10 cellular contexts compared by ENCODE assay signal in the genomic region with DNA sequence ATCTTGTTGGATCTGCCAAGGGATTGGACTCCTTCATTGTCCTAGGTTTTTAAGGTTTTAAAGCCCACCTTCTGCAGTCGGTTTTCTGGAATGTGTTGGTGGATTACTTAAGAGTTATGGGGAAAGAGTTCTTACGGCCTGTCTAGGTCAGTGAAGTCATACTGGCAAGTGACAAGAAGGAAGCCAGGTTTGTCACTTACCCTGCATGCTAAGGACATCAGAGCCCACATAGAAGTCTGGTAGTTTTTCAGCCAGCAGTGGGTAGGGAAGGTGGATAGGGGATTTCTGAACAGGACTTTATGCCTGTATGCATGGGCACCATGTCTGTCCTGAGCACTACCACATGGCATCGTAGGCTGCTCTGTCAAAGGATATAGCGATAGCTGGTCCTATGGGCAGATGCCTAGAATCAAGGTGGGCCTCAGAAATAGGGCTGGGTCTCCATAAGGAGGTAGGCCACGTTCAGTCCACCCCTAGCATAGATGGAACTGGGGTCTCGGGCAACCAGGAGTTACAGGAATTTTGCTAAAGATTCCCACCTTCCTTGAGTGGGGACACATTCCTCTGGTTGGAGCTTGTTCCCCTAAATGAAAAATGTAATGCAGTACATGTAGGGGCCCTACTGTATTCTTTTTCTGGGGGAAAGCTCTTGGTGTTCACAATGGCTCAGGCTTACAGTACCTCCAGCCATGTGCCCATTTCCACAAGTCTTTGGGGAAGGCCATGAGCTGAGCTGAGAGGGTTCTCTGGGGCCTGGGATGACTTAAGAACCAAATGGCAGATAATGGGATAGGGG. TPM values are rescaled to one million over a fixed set of nuclear protein-coding genes. Genes with fewer than 3 reads are reported as not detected.
DNase-seq lines count a peak whose midpoint lies in the region; ATAC-seq and TF ChIP-seq lines count a peak whose summit lies in the region.
"Had no signal": no experiment of that assay in that cellular context is flagged by ENCODE, and none has a peak within 500 bp of the region (broad histone marks: within the 10 kb centered on the region; RNA-seq: fewer than 3 reads in every experiment).

No MANE protein-coding gene starts in this region.

- H3K36me3 ChIP-seq in cardiac muscle cell (peaks cover 29% of the 10 kb centered on the region), PC-9 (ENCODE audit: low read depth) (peaks cover 41% of the 10 kb centered on the region), psoas muscle (ENCODE audit: insufficient read depth in 1 of 2, low read depth in 1 of 2) (peaks cover 0 to 77% of the 10 kb centered on the region in 2 donors)

- H3K9me2 ChIP-seq in PC-9 (ENCODE audit: insufficient read depth) = no peaks in the 10 kb centered on the region

- no peak for ATAC-seq in left ventricle myocardium superior
- no peak for ATAC-seq in effector memory CD8-positive, alpha-beta T cell (replicated peaks)
- no peak for ATAC-seq in psoas muscle
- ATAC-seq: gastrocnemius medialis had no signal

- no peak overlapping the region for H2AFZ ChIP-seq in PC-9

- no TSS peak for BruUV-seq in PC-9 (replicated peaks; lab: Mats Ljungman, UMichigan)

- H3K4me1 ChIP-seq in cardiac muscle cell (ENCODE audit: low read depth) (peaks cover 23% of the 10 kb centered on the region), PC-9 (replicated peaks; ENCODE audit: insufficient read depth) (peaks cover 20% of the 10 kb centered on the region), psoas muscle (peaks cover 31% of the 10 kb centered on the region)

- intact Hi-C loops in left ventricle myocardium superior (cut with micrococcal nuclease) = no loop called here
- intact Hi-C loops in PC-9 (cut with micrococcal nuclease; ENCODE audit: unreplicated experiment) = no loop called here
- intact Hi-C loops in psoas muscle (cut with DNase I) = no loop called here

- peak overlapping the region; percentile 74 to 99 for H3K27ac Mint-ChIP-seq in effector memory CD8-positive, alpha-beta T cell
- H3K27ac Mint-ChIP-seq in type B pancreatic cell = peak overlapping the region; percentile 70

- H3K4me3 Mint-ChIP-seq in effector memory CD8-positive, alpha-beta T cell = no peak overlapping the region
- H3K4me3 Mint-ChIP-seq in type B pancreatic cell = peak overlapping the region; percentile 74

- WGBS in psoas muscle, 3 donors = 68 to 74% (median 71%) methylated on average over 6 of the region's 6 CpGs

- no peaks in the 10 kb centered on the region for H3K27me3 Mint-ChIP-seq in effector memory CD8-positive, alpha-beta T cell
- H3K27me3 Mint-ChIP-seq in type B pancreatic cell = no peaks in the 10 kb centered on the region

- H3K27me3 ChIP-seq in cardiac muscle cell (no peaks in the 10 kb centered on the region), PC-9 (ENCODE audit: insufficient read depth, low read depth) (no peaks in the 10 kb centered on the region), psoas muscle (ENCODE audit: insufficient read depth in 3 of 3, low read length in 2 of 3) (no peaks in the 10 kb centered on the region)
- H3K27me3 ChIP-seq: gastrocnemius medialis had no signal

- H3K4me1 Mint-ChIP-seq in effector memory CD8-positive, alpha-beta T cell (ENCODE audit: low read depth in 2 of 2) = peaks cover 43 to 48% of the 10 kb centered on the region in 2 donors
- H3K4me1 Mint-ChIP-seq in type B pancreatic cell (ENCODE audit: unreplicated experiment) = peaks cover 34% of the 10 kb centered on the region

- peaks cover 45% of the 10 kb centered on the region for H4K20me1 ChIP-seq in PC-9 (ENCODE audit: insufficient read depth)

- peak overlapping the region; percentile 87; the same call in 1 of the 2 replicates for H3K4me2 ChIP-seq in PC-9

- H3K27ac ChIP-seq in cardiac muscle cell (peak overlapping the region; percentile 81), PC-9 (peak overlapping the region; percentile 88), psoas muscle (no peak overlapping the region)

- CTCF ChIA-PET in PC-9 (lab: Charles Lee) = interaction anchor here (0.6 kb wide), 1 partner anchor 9 kb away, joined by 19 read pairs; no protein-coding TSS in a partner anchor

- H3K9me3 ChIP-seq in cardiac muscle cell (ENCODE audit: low read depth) (no peaks in the 10 kb centered on the region), PC-9 (ENCODE audit: insufficient read depth, low read depth) (no peaks in the 10 kb centered on the region), psoas muscle (no peaks in the 10 kb centered on the region)
- H3K9me3 ChIP-seq: gastrocnemius medialis had no signal

- peaks cover 68% of the 10 kb centered on the region for H3K36me3 Mint-ChIP-seq in effector memory CD8-positive, alpha-beta T cell (ENCODE audit: insufficient read depth)
- peaks cover 40% of the 10 kb centered on the region for H3K36me3 Mint-ChIP-seq in type B pancreatic cell

- no peaks in the 10 kb centered on the region for H3K9me3 Mint-ChIP-seq in effector memory CD8-positive, alpha-beta T cell
- no peaks in the 10 kb centered on the region for H3K9me3 Mint-ChIP-seq in type B pancreatic cell

- no peak for TF ChIP-seq CTCF in cardiac muscle cell (IDR thresholded peaks at IDR 0.05; ENCODE audit: low read depth, low read length)
- no peak for TF ChIP-seq CTCF in PC-9 (conservative IDR thresholded peaks at IDR 0.05)
- TF ChIP-seq CTCF in type B pancreatic cell (conservative IDR thresholded peaks at IDR 0.05) = no peak
- TF ChIP-seq CTCF in psoas muscle (IDR thresholded peaks at IDR 0.05) = no peak

- H3K4me3 ChIP-seq in cardiac muscle cell (no peak overlapping the region), PC-9 (peak overlapping the region; percentile 98; the same call in 1 of the 2 replicates), psoas muscle (no peak overlapping the region)
- H3K4me3 ChIP-seq: gastrocnemius medialis had no signal

- POLR2A ChIA-PET in PC-9 (lab: Charles Lee; ENCODE audit: unreplicated experiment) = interaction anchor here (0.6 to 0.7 kb wide), 3 partner anchors 35 to 1905 kb away, joined by 4 read pairs; no protein-coding TSS in a partner anchor

- H3F3A ChIP-seq in PC-9 (ENCODE audit: insufficient read depth, low read depth) = peaks cover 70% of the 10 kb centered on the region

- H3K79me2 ChIP-seq in PC-9 (ENCODE audit: low read depth) = peaks cover 43% of the 10 kb centered on the region

- DNase-seq in cardiac muscle cell (ENCODE audit: low read depth in 1 of 2, low spot score in 1 of 2) (peak in 1 of 2 donors; percentile 57), left ventricle myocardium superior (no peak), PC-9 (no peak), type B pancreatic cell (ENCODE audit: extremely low spot score, unreplicated experiment) (no peak), amniotic stem cell (lab: John Stamatoyannopoulos, UW) (no peak), NCI-H1694 (lab: John Stamatoyannopoulos, UW) (no peak), psoas muscle (no peak)
- DNase-seq in effector memory CD8-positive, alpha-beta T cell = no peak
- DNase-seq: gastrocnemius medialis, retina had no signal

RNA-seq across cellular contexts. Expression of a gene that starts 27.4 kb away (rescaled TPM):
- total RNA-seq in cardiac muscle cell (0.09 and 0.28 TPM in 2 replicates), left ventricle myocardium superior (8.1 TPM), PC-9 (2021) (3.1 and 5.3 TPM in 2 replicates), type B pancreatic cell (ENCODE audit: low replicate concordance) (0.52 and 1.7 TPM in 2 replicates), psoas muscle (10 to 100 TPM in 1 of 4 donors, 1 to 10 TPM in 3; 3.9 to 10.3 (median 6.7) TPM)
- polyA plus RNA-seq in cardiac muscle cell (0.72 and 0.93 TPM in 2 replicates), psoas muscle (1 to 10 TPM; 1.6 to 3.8 (median 3.4) TPM)

RNA-seq across cellular contexts. Expression of a gene that starts 49.2 kb away (rescaled TPM):
- 23.1 and 31.3 TPM in 2 replicates for total RNA-seq in cardiac muscle cell
- 9.0 and 9.1 TPM in 2 replicates for polyA plus RNA-seq in cardiac muscle cell
- 0.47 TPM for total RNA-seq in left ventricle myocardium superior
- 14.0 and 15.8 TPM in 2 replicates for total RNA-seq in PC-9 (2021)
- total RNA-seq in type B pancreatic cell (ENCODE audit: low replicate concordance) = 2.9 and 4.5 TPM in 2 replicates
- total RNA-seq in psoas muscle = under 1 TPM; 0.20 to 0.41 (median 0.29) TPM
- under 1 TPM; 0.23 to 0.69 (median 0.43) TPM for polyA plus RNA-seq in psoas muscle
